In the genomic region with DNA sequence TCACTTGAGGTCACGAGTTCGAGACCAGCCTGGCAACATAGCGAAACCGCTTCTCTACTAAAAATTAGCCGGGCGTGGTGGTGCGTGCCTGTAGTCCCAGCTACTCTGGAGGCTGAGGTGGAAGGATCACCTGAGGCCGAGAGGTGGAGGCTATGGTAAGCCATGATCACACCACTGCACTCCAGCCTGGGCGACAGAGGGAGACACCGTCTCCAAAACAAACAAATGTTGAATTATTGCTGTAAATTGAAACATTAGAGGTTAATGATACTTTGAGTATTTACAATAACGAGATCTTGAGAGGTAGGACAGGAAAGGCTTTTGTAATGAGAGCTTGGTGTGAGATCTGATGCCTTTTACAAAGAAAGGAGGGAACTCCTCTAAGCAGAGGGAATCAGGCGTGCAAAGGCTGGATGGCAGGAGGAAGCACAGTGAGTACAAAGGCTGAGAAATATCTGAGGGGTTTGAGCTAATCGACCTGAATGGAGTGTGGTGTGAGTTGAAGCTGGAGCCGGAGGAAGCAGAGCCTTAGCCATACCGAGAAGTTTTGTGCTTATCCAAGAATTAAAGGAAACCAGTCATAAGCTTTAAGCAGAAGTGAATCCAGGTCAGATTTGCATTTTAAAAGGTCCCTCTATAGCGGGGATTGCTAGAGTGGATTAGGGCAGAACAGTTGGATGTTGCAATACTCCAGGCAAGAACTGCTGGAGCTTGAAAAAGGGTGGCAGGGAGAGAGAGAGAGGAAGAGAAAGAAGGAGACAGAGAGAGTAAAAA, we compare ENCODE assay signal across 8 cellular contexts. TPM values are rescaled to one million over a fixed set of nuclear protein-coding genes. Genes with fewer than 3 reads are reported as not detected.
DNase-seq lines count a peak whose midpoint lies in the region; ATAC-seq and TF ChIP-seq lines count a peak whose summit lies in the region.
"Had no signal": no experiment of that assay in that cellular context is flagged by ENCODE, and none has a peak within 500 bp of the region (broad histone marks: within the 10 kb centered on the region; RNA-seq: fewer than 3 reads in every experiment).

No MANE protein-coding gene starts in this region.

- H3K4me3 ChIP-seq in GM12864 (ENCODE audit: low read depth, low read length) (peak overlapping the region; percentile 67), heart left ventricle (peak overlapping the region in 11 of 12 donors; percentile 72 to 99 (median 87)), rectal smooth muscle tissue (ENCODE audit: low read length) (peak overlapping the region; percentile 89)

- H3K9me3 ChIP-seq in heart left ventricle = no peaks in the 10 kb centered on the region

- H3K27ac ChIP-seq in heart left ventricle (peak overlapping the region in 8 of 12 donors; percentile 58 to 93 (median 87)), rectal smooth muscle tissue (ENCODE audit: low read depth, low read length) (peak overlapping the region; percentile 85)

- H3K36me3 ChIP-seq in heart left ventricle (peaks cover 0 to 9% (median 0%) of the 10 kb centered on the region in 9 donors), rectal smooth muscle tissue (ENCODE audit: control insufficient read depth, insufficient read depth, low read length) (no peaks in the 10 kb centered on the region)

- 68 to 72% (median 70%) methylated on average over 16 of the region's 16 CpGs for WGBS in heart left ventricle, 4 donors

- peak overlapping the region; percentile 50 for H3K9ac ChIP-seq in rectal smooth muscle tissue (ENCODE audit: low read length)

- H3K4me1 ChIP-seq in heart left ventricle (peaks cover 0 to 33% (median 16%) of the 10 kb centered on the region in 12 donors), rectal smooth muscle tissue (ENCODE audit: control insufficient read depth, insufficient read depth, low read length) (no peaks in the 10 kb centered on the region)

- TF ChIP-seq CTCF in GM12864 (IDR thresholded peaks at IDR 0.05; ENCODE audit: low read depth, low read length, missing control alignments) = no peak
- TF ChIP-seq CTCF in heart left ventricle (IDR thresholded peaks at IDR 0.05) = no peak

- no peak for TF ChIP-seq POLR2A in heart left ventricle (IDR thresholded peaks at IDR 0.05)

- H3K36me3 Mint-ChIP-seq in activated CD8-positive, alpha-beta T cell treated with anti-CD3 and anti-CD28 coated beads, Interleukin-2, amount 10 ng/mL, durations not matched to agents 7 days and 5 days (ENCODE audit: low read depth) = peaks cover 50% of the 10 kb centered on the region

- peak overlapping the region; percentile 97 for H3K27ac Mint-ChIP-seq in activated CD8-positive, alpha-beta T cell treated with anti-CD3 and anti-CD28 coated beads, Interleukin-2, amount 10 ng/mL, durations not matched to agents 7 days and 5 days

- DNase-seq in GM12864 (ENCODE audit: low read depth) (no peak), NCI-H1417 (lab: John Stamatoyannopoulos, UW) (peak; percentile 55 to 86 (median 74)), heart left ventricle (no peak)
- peak; percentile 29 for DNase-seq in activated CD8-positive, alpha-beta T cell treated with anti-CD3 and anti-CD28 coated beads, Interleukin-2, amount 10 ng/mL, durations not matched to agents 7 days and 5 days

- POLR2A ChIA-PET in activated CD8-positive, alpha-beta T cell treated with anti-CD3 and anti-CD28 coated beads, Interleukin-2, amount 10 ng/mL, durations not matched to agents 7 days and 5 days (lab: Charles Lee) = interaction anchor here (0.5 to 1.6 kb wide), 9 partner anchors 10 to 83 kb away, joined by 3 to 21 read pairs (median 4); a partner anchor contains a TSS

- CTCF ChIA-PET in activated CD8-positive, alpha-beta T cell treated with anti-CD3 and anti-CD28 coated beads, Interleukin-2, amount 10 ng/mL, durations not matched to agents 7 days and 5 days (lab: Charles Lee) = interaction anchor here (1.2 to 1.7 kb wide), 3 partner anchors 10 to 32 kb away, joined by 4 to 5 read pairs (median 5); no protein-coding TSS in a partner anchor

- no peaks in the 10 kb centered on the region for H3K9me3 Mint-ChIP-seq in activated CD8-positive, alpha-beta T cell treated with anti-CD3 and anti-CD28 coated beads, Interleukin-2, amount 10 ng/mL, durations not matched to agents 7 days and 5 days (ENCODE audit: insufficient read depth)

- intact Hi-C loops in heart left ventricle (cut with DNase I) = no loop called here

- H3K4me3 Mint-ChIP-seq in activated CD8-positive, alpha-beta T cell treated with anti-CD3 and anti-CD28 coated beads, Interleukin-2, amount 10 ng/mL, durations not matched to agents 7 days and 5 days = peak overlapping the region; percentile 85

- H3K27me3 ChIP-seq in heart left ventricle (no peaks in the 10 kb centered on the region), rectal smooth muscle tissue (ENCODE audit: control insufficient read depth, insufficient read depth, low read length) (no peaks in the 10 kb centered on the region)

- H3K4me1 Mint-ChIP-seq in activated CD8-positive, alpha-beta T cell treated with anti-CD3 and anti-CD28 coated beads, Interleukin-2, amount 10 ng/mL, durations not matched to agents 7 days and 5 days (ENCODE audit: low read depth) = peaks cover 49% of the 10 kb centered on the region

- no peaks in the 10 kb centered on the region for H3K27me3 Mint-ChIP-seq in activated CD8-positive, alpha-beta T cell treated with anti-CD3 and anti-CD28 coated beads, Interleukin-2, amount 10 ng/mL, durations not matched to agents 7 days and 5 days (ENCODE audit: low read depth)

- ATAC-seq in activated CD8-positive, alpha-beta T cell treated with anti-CD3 and anti-CD28 coated beads, Interleukin-2, amount 10 ng/mL, durations not matched to agents 7 days and 5 days = no peak
- ATAC-seq in heart left ventricle = peak in 1 of 4 donors; percentile 5
- ATAC-seq in HG02840 (IDR thresholded peaks at IDR 0.05; ENCODE audit: low FRiP score, unreplicated experiment) = no peak
- ATAC-seq in GM21528 (IDR thresholded peaks at IDR 0.05; ENCODE audit: low FRiP score, unreplicated experiment) = no peak

RNA-seq across cellular contexts. Expression of a gene that starts 1.1 kb away (rescaled TPM):
- 10 to 100 TPM; 56.9 to 65.9 TPM for total RNA-seq in activated CD8-positive, alpha-beta T cell treated with anti-CD3 and anti-CD28 coated beads, Interleukin-2, amount 10 ng/mL, durations not matched to agents 7 days and 5 days
- total RNA-seq in heart left ventricle = 10 to 100 TPM in 1 of 9 donors, 1 to 10 TPM in 8; 3.1 to 15.0 (median 5.7) TPM
- 1 to 10 TPM; 3.1 to 6.4 TPM for polyA plus RNA-seq in heart left ventricle

RNA-seq across cellular contexts. Expression of a gene that starts 1.2 kb away (rescaled TPM):
- total RNA-seq in activated CD8-positive, alpha-beta T cell treated with anti-CD3 and anti-CD28 coated beads, Interleukin-2, amount 10 ng/mL, durations not matched to agents 7 days and 5 days = 100 to 1,000 TPM; 138 to 142 TPM
- total RNA-seq in heart left ventricle = 10 to 100 TPM in 1 of 9 donors, 1 to 10 TPM in 2, under 1 TPM in 6; 0.09 to 13.5 (median 0.68) TPM
- polyA plus RNA-seq in heart left ventricle = under 1 TPM; 0.08 to 0.36 TPM

RNA-seq across cellular contexts. Expression of a gene that starts 12.5 kb away (rescaled TPM):
- total RNA-seq in activated CD8-positive, alpha-beta T cell treated with anti-CD3 and anti-CD28 coated beads, Interleukin-2, amount 10 ng/mL, durations not matched to agents 7 days and 5 days = 10 to 100 TPM in 1 of 2 experiments, 1 to 10 TPM in 1; 9.2 to 10.5 TPM
- total RNA-seq in heart left ventricle = 1 to 10 TPM; 3.5 to 10.0 (median 5.3) TPM
- polyA plus RNA-seq in heart left ventricle = 1 to 10 TPM; 2.6 to 5.6 TPM

RNA-seq across cellular contexts. Expression of a gene that starts 21.3 kb away (rescaled TPM):
- under 1 TPM; 0.29 to 0.40 TPM for total RNA-seq in activated CD8-positive, alpha-beta T cell treated with anti-CD3 and anti-CD28 coated beads, Interleukin-2, amount 10 ng/mL, durations not matched to agents 7 days and 5 days
- total RNA-seq in heart left ventricle = not detected
- not detected for polyA plus RNA-seq in heart left ventricle
- total RNA-seq: activated CD8-positive, alpha-beta memory T cell treated with anti-CD3 and anti-CD28 coated beads for 36 hours had no signal

RNA-seq across cellular contexts. Expression of a gene that starts 43.3 kb away (rescaled TPM):
- not detected for total RNA-seq in activated CD8-positive, alpha-beta T cell treated with anti-CD3 and anti-CD28 coated beads, Interleukin-2, amount 10 ng/mL, durations not matched to agents 7 days and 5 days
- total RNA-seq in heart left ventricle = 1 to 10 TPM; 1.9 to 3.1 (median 2.1) TPM
- 1 to 10 TPM; 1.9 to 2.1 TPM for polyA plus RNA-seq in heart left ventricle
- total RNA-seq: activated CD8-positive, alpha-beta memory T cell treated with anti-CD3 and anti-CD28 coated beads for 36 hours had no signal

Comparison
In these comparisons a context has a peak if more than half of its experiments do, and no peak if none do; other contexts are left out.
1. DNase-seq: peak in NCI-H1417 (3 of 3) and activated CD8-positive, alpha-beta T cell treated with anti-CD3 and anti-CD28 coated beads, Interleukin-2, amount 10 ng/mL, durations not matched to agents 7 days and 5 days (single experiment); none in GM12864 (single experiment) and heart left ventricle (0 of 5).
2. RNA of a gene that starts 1.2 kb away (total RNA-seq): 138 to 142 TPM in activated CD8-positive, alpha-beta T cell treated with anti-CD3 and anti-CD28 coated beads, Interleukin-2, amount 10 ng/mL, durations not matched to agents 7 days and 5 days; 0.09 to 13.5 TPM in heart left ventricle; every median in the first group is over 4 times any median in the second.
3. Peak in every context shown above with its lines, with median percentiles within 50 percentile points of each other: H3K4me3 ChIP-seq.